28 cellular contexts compared by ENCODE assay signal in genomic region chr9:26548766-26549290, GRCh38.
"Had no signal": no experiment of that assay in that cellular context is flagged by ENCODE, and none has a peak within 500 bp of the region (broad histone marks: within the 10 kb centered on the region; RNA-seq: fewer than 3 reads in every experiment).

No MANE protein-coding gene starts in this region.

- H3K4me1 ChIP-seq: foreskin keratinocyte had no signal

- H3K4me3 ChIP-seq: ascending aorta, coronary artery, dorsolateral prefrontal cortex, esophagus muscularis mucosa, gastroesophageal sphincter had no signal

- H3K27me3 ChIP-seq: ascending aorta, brain microvascular endothelial cell, dorsolateral prefrontal cortex, esophagus muscularis mucosa, foreskin keratinocyte, gastroesophageal sphincter had no signal

- H3K9me3 ChIP-seq: ascending aorta, esophagus muscularis mucosa, gastroesophageal sphincter had no signal

- H3K36me3 ChIP-seq: ascending aorta, brain microvascular endothelial cell, esophagus muscularis mucosa, gastroesophageal sphincter, WERI-Rb-1 had no signal

- DNase-seq: activated B cell treated with CpG ODN at 0.5 μM for 24 hours; activated CD4-positive, alpha-beta memory T cell treated with anti-CD3 and anti-CD28 coated beads for 36 hours; activated CD4-positive, alpha-beta T cell treated with anti-CD3 and anti-CD28 coated beads for 36 hours; activated CD4-positive, alpha-beta T cell treated with anti-CD3 and anti-CD28 coated beads, Interleukin-2, amount 10 ng/mL, durations not matched to agents 24 days and 14 days; activated CD4-positive, CD25-positive, alpha-beta regulatory T cell treated with anti-CD3 and anti-CD28 coated beads, Interleukin-2, amount 50 U/mL, for 72 hours; activated CD8-positive, alpha-beta memory T cell treated with anti-CD3 and anti-CD28 coated beads, Interleukin-2, amount 10 ng/mL, durations not matched to agents 7 days and 5 days; activated CD8-positive, alpha-beta memory T cell treated with anti-CD3 and anti-CD28 coated beads, Interleukin-2, amount 50 U/mL, for 4 hours; activated CD8-positive, alpha-beta T cell treated with anti-CD3 and anti-CD28 coated beads, Interleukin-2, amount 10 ng/mL, durations not matched to agents 7 days and 5 days; activated effector memory CD4-positive, alpha-beta T cell treated with anti-CD3 and anti-CD28 coated beads, Interleukin-2, amount 50 U/mL, for 16 hours; activated naive CD4-positive, alpha-beta T cell treated with anti-CD3 and anti-CD28 coated beads for 36 hours; activated naive CD8-positive, alpha-beta T cell treated with anti-CD3 and anti-CD28 coated beads for 36 hours; activated naive CD8-positive, alpha-beta T cell treated with anti-CD3 and anti-CD28 coated beads, Interleukin-2, amount 50 U/mL, for 24 hours; activated T-cell treated with anti-CD3 and anti-CD28 coated beads, Interleukin-2, amount 50 U/mL, for 1 hour; activated T-cell treated with anti-CD3 and anti-CD28 coated beads, Interleukin-2, amount 50 U/mL, for 48 hours; brain microvascular endothelial cell; dorsolateral prefrontal cortex; effector memory CD4-positive, alpha-beta T cell; endodermal cell; erythroblast; foreskin keratinocyte; SW 1271; T-cell; T1000; WERI-Rb-1 had no signal
